Comparison of ENCODE assay signal across 18 cellular contexts in the genomic region with DNA sequence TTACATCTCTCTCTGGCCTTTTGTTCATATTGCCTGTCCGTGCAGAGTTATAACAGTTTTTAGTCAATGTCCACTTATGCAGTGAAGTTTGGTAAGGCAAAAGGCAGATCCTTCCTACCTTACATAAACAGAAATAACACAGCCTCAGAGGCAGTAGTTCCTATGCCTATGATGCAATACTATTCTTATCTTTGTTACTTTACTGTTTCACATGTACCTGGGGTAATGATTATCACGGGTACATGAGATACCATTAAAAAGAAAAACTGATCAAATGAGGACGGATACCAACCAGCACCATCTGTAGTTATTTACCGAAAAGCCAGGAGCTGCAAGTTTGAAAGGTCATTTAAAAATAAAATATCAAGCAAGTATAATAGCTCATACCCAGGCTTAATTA.
DNase-seq lines count a peak whose midpoint lies in the region; ATAC-seq and TF ChIP-seq lines count a peak whose summit lies in the region.
"Had no signal": no experiment of that assay in that cellular context is flagged by ENCODE, and none has a peak within 500 bp of the region (broad histone marks: within the 10 kb centered on the region; RNA-seq: fewer than 3 reads in every experiment).

No MANE protein-coding gene starts in this region.

- no CpG with 5 or more reads among the region's 4 CpGs for WGBS in IMR-90 (ENCODE audit: extremely low coverage in 2 of 2, insufficient read length in 1 of 2), 2 experiments
- WGBS in right lobe of liver (ENCODE audit: insufficient coverage, low coverage, low lambda C conversion rate, missing lambda C conversion rate) = 17% methylated on average over 4 of the region's 4 CpGs
- 20 to 27% methylated on average over 4 of the region's 4 CpGs for WGBS in body of pancreas, 2 donors

- H3K4me3 ChIP-seq in IMR-90 (ENCODE audit: insufficient read depth, low read depth, low read length) (no peak overlapping the region), right lobe of liver (no peak overlapping the region), body of pancreas (no peak overlapping the region), foreskin fibroblast (ENCODE audit: low read depth in 1 of 2, low read length in 2 of 2) (no peak overlapping the region)
- H3K4me3 ChIP-seq: SJSA1 had no signal

- H2BK20ac ChIP-seq in IMR-90 (ENCODE audit: low read depth, low read length) = peak overlapping the region; percentile 57

- no peak overlapping the region for H2AK9ac ChIP-seq in IMR-90 (replicated peaks; ENCODE audit: low read depth, low read length, poor library complexity)

- in situ Hi-C loops in IMR-90 (cut with MboI; ENCODE audit: low sequenced_read_pairs) = loop anchor here (25.0 kb wide), 1 partner anchor 915 kb away; no protein-coding TSS in a partner anchor

- no peak for TF ChIP-seq POLR2A in IMR-90 (IDR thresholded peaks at IDR 0.05; ENCODE audit: low read depth, low read length)
- no peak for TF ChIP-seq POLR2A in right lobe of liver (IDR thresholded peaks at IDR 0.05)
- no peak for TF ChIP-seq POLR2A in body of pancreas (IDR thresholded peaks at IDR 0.05)

- no peak overlapping the region for H3K23ac ChIP-seq in IMR-90 (ENCODE audit: low read depth, low read length)

- no peak for DNase-seq in IMR-90
- no peak for DNase-seq in epithelial cell of prostate (ENCODE audit: low read depth, low spot score)
- DNase-seq in right lobe of liver = no peak
- no peak for DNase-seq in mucosa of gallbladder (ENCODE audit: low spot score)
- no peak for DNase-seq in NCI-H1694 (lab: John Stamatoyannopoulos, UW)
- DNase-seq in body of pancreas = no peak
- no peak for DNase-seq in foreskin fibroblast
- DNase-seq: CD4-positive, CD25-positive, alpha-beta regulatory T cell; DMS79; NCI-H1105 treated with DMSO at 0.1 percent for 48 hours; NCI-H2081; NCI-H2171; NCI-H345; NCI-H524; NCI-H774; NK-92 treated with Interleukin-12 subunit alpha and Interleukin-12 subunit beta, amount 100 ng/mL, for 24 hours had no signal

- no peak for ATAC-seq in IMR-90 (ENCODE audit: low read depth)
- peak; percentile 60 to 75 (median 66) for ATAC-seq in right lobe of liver
- no peak for ATAC-seq in body of pancreas
- ATAC-seq: Right ventricle myocardium inferior had no signal

- no peak overlapping the region for H4K8ac ChIP-seq in IMR-90 (ENCODE audit: low read depth in 2 of 2, low read length in 2 of 2)

- H3K27ac ChIP-seq in IMR-90 (ENCODE audit: insufficient read depth, low read length) (no peak overlapping the region), epithelial cell of prostate (peak overlapping the region; percentile 31), right lobe of liver (no peak overlapping the region), body of pancreas (no peak overlapping the region)
- H3K27ac ChIP-seq: SJSA1 had no signal

- H2BK120ac ChIP-seq in IMR-90 (ENCODE audit: low read depth, low read length) = no peak overlapping the region

- H3K79me1 ChIP-seq in IMR-90 (ENCODE audit: low read depth in 1 of 2, low read length in 2 of 2) = no peaks in the 10 kb centered on the region

- H2AFZ ChIP-seq in IMR-90 (replicated peaks; ENCODE audit: low read length, poor library complexity) = no peak overlapping the region

- peak overlapping the region; percentile 77 for H3K18ac ChIP-seq in IMR-90 (ENCODE audit: low read depth, low read length)

- H2BK15ac ChIP-seq in IMR-90 (ENCODE audit: low read depth, low read length) = peak overlapping the region; percentile 29; the same call in 2 of the 3 replicates

- H2AK5ac ChIP-seq in IMR-90 (ENCODE audit: low read depth, low read length) = no peak overlapping the region

- no peaks in the 10 kb centered on the region for H3K36me3 ChIP-seq in IMR-90 (ENCODE audit: control insufficient read depth, insufficient read depth, low read length)
- no peaks in the 10 kb centered on the region for H3K36me3 ChIP-seq in right lobe of liver
- H3K36me3 ChIP-seq in body of pancreas (replicated peaks in 1 of 2; ENCODE audit: insufficient read depth in 1 of 2, low read depth in 2 of 2) = no peaks in the 10 kb centered on the region
- H3K36me3 ChIP-seq: SJSA1 had no signal

- H3K4ac ChIP-seq in IMR-90 (ENCODE audit: low read depth, low read length) = no peak overlapping the region

- CTCF ChIA-PET in IMR-90 (lab: Yijun Ruan, JAX) = interaction anchor here (0.6 kb wide), 1 partner anchor 1148 kb away, joined by 3 read pairs; no protein-coding TSS in a partner anchor

- H3K14ac ChIP-seq in IMR-90 (replicated peaks; ENCODE audit: low read depth, low read length) = no peak overlapping the region

- H4K91ac ChIP-seq in IMR-90 (ENCODE audit: insufficient read depth, low read depth, low read length) = 0 out of 2 replicates have a peak overlapping the region, but pooled peaks have one; percentile 26

- H4K20me1 ChIP-seq in IMR-90 (ENCODE audit: insufficient read depth, low read length) = no peaks in the 10 kb centered on the region

- no peaks in the 10 kb centered on the region for H3K9me1 ChIP-seq in IMR-90 (ENCODE audit: insufficient read depth, low read length)

- POLR2A ChIA-PET in IMR-90 (lab: Charles Lee; ENCODE audit: unreplicated experiment) = no interaction called here

- H3K56ac ChIP-seq in IMR-90 (ENCODE audit: extremely low read depth, insufficient read depth, low read length) = no peak overlapping the region

- no peak overlapping the region for H3K4me2 ChIP-seq in IMR-90 (ENCODE audit: low read depth, low read length)

- intact Hi-C loops in IMR-90 (cut with micrococcal nuclease) (no loop called here), right lobe of liver (cut with DNase I) (no loop called here), body of pancreas (cut with DNase I) (no loop called here)

- BruUV-seq in IMR-90 (replicated peaks; lab: Mats Ljungman, UMichigan) = no TSS peak

- H2BK5ac ChIP-seq in IMR-90 (ENCODE audit: low read depth, low read length, poor library complexity, severe bottlenecking) = no peak overlapping the region

- no peak for TF ChIP-seq CTCF in IMR-90 (conservative IDR thresholded peaks at IDR 0.05; ENCODE audit: low read depth, low read length)
- no peak for TF ChIP-seq CTCF in right lobe of liver (IDR thresholded peaks at IDR 0.05)
- TF ChIP-seq CTCF in body of pancreas (IDR thresholded peaks at IDR 0.05) = no peak
- TF ChIP-seq CTCF in foreskin fibroblast (IDR thresholded peaks at IDR 0.05; ENCODE audit: low read depth, low read length) = no peak

- H3K27me3 ChIP-seq in IMR-90 (ENCODE audit: control insufficient read depth, insufficient read depth, low read length) (peaks cover 20% of the 10 kb centered on the region), right lobe of liver (no peaks in the 10 kb centered on the region), body of pancreas (no peaks in the 10 kb centered on the region)

- H3K4me1 ChIP-seq in IMR-90 (ENCODE audit: control insufficient read depth, insufficient read depth, low read length) (peaks cover 10% of the 10 kb centered on the region), right lobe of liver (peaks cover 0 to 6% (median 0%) of the 10 kb centered on the region in 4 donors), body of pancreas (no peaks in the 10 kb centered on the region)

- H3K9me3 ChIP-seq in IMR-90 (ENCODE audit: control insufficient read depth, insufficient read depth, low read length) (peaks cover 2% of the 10 kb centered on the region; the same call in 1 of the 2 replicates), right lobe of liver (no peaks in the 10 kb centered on the region), body of pancreas (no peaks in the 10 kb centered on the region)
- H3K9me3 ChIP-seq: SJSA1 had no signal

- TF ChIP-seq RAD21 in IMR-90 (IDR thresholded peaks at IDR 0.05; ENCODE audit: low read length) = no peak

- dilution Hi-C loops in IMR-90 (cut with HindIII; ENCODE audit: low sequenced_read_pairs, unreplicated experiment) = no loop called here

- peak overlapping the region; percentile 34 for H4K5ac ChIP-seq in IMR-90 (ENCODE audit: low read depth, low read length)

- H3K9ac ChIP-seq in IMR-90 (ENCODE audit: low read depth, low read length) = no peak overlapping the region

TF ChIP-seq in IMR-90, 13 proteins besides CTCF, POLR2A, EP300 and RAD21:
- TF ChIP-seq CEBPB (IDR thresholded peaks at IDR 0.05; ENCODE audit: low read depth, low read length) (peak; percentile 87), BHLHE40 (IDR thresholded peaks at IDR 0.05; ENCODE audit: low read depth, low read length) (no peak)

Comparison
In these comparisons a context has a peak if more than half of its experiments do, and no peak if none do; other contexts are left out.
1. ATAC-seq: peak in right lobe of liver (4 of 4); none in IMR-90 (single experiment) and body of pancreas (single experiment).